In genomic region chr13:40958655-40959054, GRCh38 we compare ENCODE assay signal across 14 cellular contexts.
"Had no signal": no experiment of that assay in that cellular context is flagged by ENCODE, and none has a peak within 500 bp of the region (broad histone marks: within the 10 kb centered on the region; RNA-seq: fewer than 3 reads in every experiment).

No MANE protein-coding gene starts in this region.

- H3K9me3 ChIP-seq: left lung, pancreas had no signal

- H3K4me1 Mint-ChIP-seq: neural crest cell had no signal

- H3K27ac Mint-ChIP-seq: activated CD4-positive, alpha-beta memory T cell treated with anti-CD3 and anti-CD28 coated beads for 36 hours; memory B cell; T-helper 2 cell treated with Interferon-gamma antibody and Interleukin-4, amounts not matched to agents 5 μg/mL and 100 μg/mL, for 36 hours had no signal

- H3K27me3 ChIP-seq: left lung, pancreas had no signal

- H3K27me3 Mint-ChIP-seq: activated CD4-positive, alpha-beta memory T cell treated with anti-CD3 and anti-CD28 coated beads for 36 hours; memory B cell had no signal

- DNase-seq: activated CD4-positive, alpha-beta memory T cell treated with anti-CD3 and anti-CD28 coated beads for 36 hours; activated CD4-positive, CD25-positive, alpha-beta regulatory T cell treated with anti-CD3 and anti-CD28 coated beads, Interleukin-2, amount 50 U/mL, for 72 hours; activated CD8-positive, alpha-beta memory T cell treated with anti-CD3 and anti-CD28 coated beads, Interleukin-2, amount 50 U/mL, for 4 hours; anterior cingulate cortex; left lung; pancreas; retina; stimulated activated CD4-positive, alpha-beta T cell treated with anti-CD3 and anti-CD28 coated beads, Interleukin-4, amount 100 ng/mL, for 4 hours had no signal

- H3K9me3 Mint-ChIP-seq: activated CD4-positive, alpha-beta memory T cell treated with anti-CD3 and anti-CD28 coated beads for 36 hours; activated naive CD4-positive, alpha-beta T cell treated with anti-CD3 and anti-CD28 coated beads, Interleukin-2, amount 50 U/mL, for 72 hours; memory B cell; T-helper 2 cell treated with Interferon-gamma antibody and Interleukin-4, amounts not matched to agents 5 μg/mL and 100 μg/mL, for 36 hours had no signal

- H3K4me3 Mint-ChIP-seq: activated CD4-positive, alpha-beta memory T cell treated with anti-CD3 and anti-CD28 coated beads for 36 hours; memory B cell; neural crest cell; T-helper 2 cell treated with Interferon-gamma antibody and Interleukin-4, amounts not matched to agents 5 μg/mL and 100 μg/mL, for 36 hours had no signal

- FAIRE-seq: frontal cortex, keratinocyte, pancreas had no signal

- H3K27ac ChIP-seq: left lung, pancreas had no signal

- H3K4me3 ChIP-seq: left lung, pancreas had no signal

- ATAC-seq: activated naive CD4-positive, alpha-beta T cell treated with anti-CD3 and anti-CD28 coated beads, Interleukin-2, amount 50 U/mL, for 72 hours; left lung; pancreas had no signal
